ENCODE assay signal across 8 cellular contexts in the genomic region with DNA sequence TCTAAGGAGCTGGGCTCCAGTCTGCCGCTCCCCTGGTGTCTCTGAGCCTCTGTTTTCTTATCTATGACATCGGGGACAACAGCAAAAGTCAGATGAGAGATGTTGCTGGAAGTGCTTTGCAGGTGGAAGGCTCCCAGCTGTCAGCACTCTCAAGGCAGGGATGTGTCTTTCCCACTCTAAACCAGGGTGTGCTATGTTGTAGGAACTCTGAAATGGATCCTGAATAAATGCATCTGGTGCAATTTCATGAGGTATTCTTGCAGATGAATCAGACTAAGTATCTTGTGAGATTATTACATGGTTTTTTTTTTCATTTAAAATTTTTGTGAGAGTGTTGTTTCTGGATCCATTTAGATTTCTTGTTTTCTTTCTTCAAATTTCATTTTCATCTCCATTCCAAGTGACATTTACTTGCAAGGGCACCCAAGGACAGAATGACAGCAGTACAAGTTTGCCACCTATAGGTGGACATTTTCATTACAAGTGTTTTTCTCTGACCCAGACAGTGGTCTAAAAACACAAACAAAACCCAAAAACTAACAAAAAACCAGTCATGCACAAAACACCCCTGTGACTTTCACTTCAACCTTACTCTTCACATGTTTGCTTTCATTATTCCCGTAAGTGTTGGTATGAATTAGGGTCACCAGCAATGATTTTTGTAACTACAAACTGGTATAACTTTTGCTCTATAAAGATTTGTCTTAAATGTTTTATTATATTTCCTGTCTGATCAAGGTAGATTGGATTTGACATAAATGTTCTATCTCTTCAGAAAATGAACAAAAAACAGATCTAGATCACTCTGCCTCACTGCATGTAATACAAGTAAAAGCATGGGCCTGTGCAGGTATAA. TPM values are rescaled to one million over a fixed set of nuclear protein-coding genes. Genes with fewer than 3 reads are reported as not detected.
DNase-seq lines count a peak whose midpoint lies in the region; ATAC-seq and TF ChIP-seq lines count a peak whose summit lies in the region.

No MANE protein-coding gene starts in this region.

- no peaks in the 10 kb centered on the region for H3K27me3 ChIP-seq in prostate gland (replicated peaks; ENCODE audit: insufficient read depth)

- peaks cover 34% of the 10 kb centered on the region for H3K27me3 Mint-ChIP-seq in activated T-helper 17 cell treated with anti-CD3 and anti-CD28 coated beads, Interleukin-2, amount 50 U/mL, for 72 hours

- no peaks in the 10 kb centered on the region for H3K4me1 Mint-ChIP-seq in activated T-helper 17 cell treated with anti-CD3 and anti-CD28 coated beads, Interleukin-2, amount 50 U/mL, for 72 hours

- H3K4me3 ChIP-seq in epithelial cell of proximal tubule (ENCODE audit: low read depth, low read length), result no peak overlapping the region
- no peak overlapping the region for H3K4me3 ChIP-seq in prostate gland

- no peaks in the 10 kb centered on the region for H3K9me3 ChIP-seq in prostate gland

- peak; percentile 82 for TF ChIP-seq CTCF in epithelial cell of proximal tubule (conservative IDR thresholded peaks at IDR 0.05; ENCODE audit: low read depth, low read length)
- TF ChIP-seq CTCF in prostate gland (IDR thresholded peaks at IDR 0.05), result peak in 3 of 4 experiments; percentile 48 to 62 (median 53)

- H3K36me3 ChIP-seq in prostate gland, result no peaks in the 10 kb centered on the region

- H3K4me1 ChIP-seq in prostate gland (replicated peaks), result no peaks in the 10 kb centered on the region

- no peak overlapping the region for H3K27ac ChIP-seq in prostate gland

- H3K9me3 Mint-ChIP-seq in activated T-helper 17 cell treated with anti-CD3 and anti-CD28 coated beads, Interleukin-2, amount 50 U/mL, for 72 hours, result no peaks in the 10 kb centered on the region

- WGBS in prostate gland, result 83% methylated on average over 3 of the region's 3 CpGs

- H3K4me3 Mint-ChIP-seq in activated T-helper 17 cell treated with anti-CD3 and anti-CD28 coated beads, Interleukin-2, amount 50 U/mL, for 72 hours, result no peak overlapping the region

- H3K36me3 Mint-ChIP-seq in activated T-helper 17 cell treated with anti-CD3 and anti-CD28 coated beads, Interleukin-2, amount 50 U/mL, for 72 hours (ENCODE audit: low read depth), result no peaks in the 10 kb centered on the region

- intact Hi-C loops in prostate gland (cut with DNase I), result loop anchor here (10.0 kb wide), 1 partner anchor 355 kb away; no protein-coding TSS in a partner anchor

- ATAC-seq in GM19324 (IDR thresholded peaks at IDR 0.05; ENCODE audit: low FRiP score, unreplicated experiment) (peak; percentile 47), HG03342 (IDR thresholded peaks at IDR 0.05; ENCODE audit: unreplicated experiment) (peak; percentile 73)
- no peak for ATAC-seq in activated T-helper 17 cell treated with anti-CD3 and anti-CD28 coated beads, Interleukin-2, amount 50 U/mL, for 72 hours (replicated peaks)

- H3K27ac Mint-ChIP-seq in activated T-helper 17 cell treated with anti-CD3 and anti-CD28 coated beads, Interleukin-2, amount 50 U/mL, for 72 hours, result no peak overlapping the region

- TF ChIP-seq POLR2A in prostate gland (IDR thresholded peaks at IDR 0.05), result no peak

- DNase-seq in DMS114 treated with DMSO at 0.1 percent for 48 hours (lab: John Stamatoyannopoulos, UW; ENCODE audit: unreplicated experiment) (peak; percentile 19), OCI-M1 (lab: John Stamatoyannopoulos, UW) (peak; percentile 86), epithelial cell of proximal tubule (ENCODE audit: low read depth) (no peak), prostate gland (ENCODE audit: low spot score) (no peak)
- no peak for DNase-seq in activated CD8-positive, alpha-beta memory T cell treated with anti-CD3 and anti-CD28 coated beads, Interleukin-2, amount 50 U/mL, for 4 hours

RNA-seq across cellular contexts. Expression of gene SIM1, which starts 14.7 kb away (rescaled TPM):
- 6.9 and 9.5 TPM in 2 replicates for total RNA-seq in epithelial cell of proximal tubule
- total RNA-seq in prostate gland, result under 1 TPM in 1 of 2 donors, not detected in 1; 0.85 TPM
- not detected for total RNA-seq in activated T-helper 17 cell treated with anti-CD3 and anti-CD28 coated beads, Interleukin-2, amount 50 U/mL, for 72 hours

Comparison
In these comparisons a context has a peak if more than half of its experiments do, and no peak if none do; other contexts are left out.
1. DNase-seq: peak in DMS114 treated with DMSO at 0.1 percent for 48 hours (single experiment) and OCI-M1 (single experiment); none in epithelial cell of proximal tubule (single experiment), prostate gland (single experiment) and activated CD8-positive, alpha-beta memory T cell treated with anti-CD3 and anti-CD28 coated beads, Interleukin-2, amount 50 U/mL, for 4 hours (single experiment).